23 cellular contexts compared by ENCODE assay signal in the genomic region with DNA sequence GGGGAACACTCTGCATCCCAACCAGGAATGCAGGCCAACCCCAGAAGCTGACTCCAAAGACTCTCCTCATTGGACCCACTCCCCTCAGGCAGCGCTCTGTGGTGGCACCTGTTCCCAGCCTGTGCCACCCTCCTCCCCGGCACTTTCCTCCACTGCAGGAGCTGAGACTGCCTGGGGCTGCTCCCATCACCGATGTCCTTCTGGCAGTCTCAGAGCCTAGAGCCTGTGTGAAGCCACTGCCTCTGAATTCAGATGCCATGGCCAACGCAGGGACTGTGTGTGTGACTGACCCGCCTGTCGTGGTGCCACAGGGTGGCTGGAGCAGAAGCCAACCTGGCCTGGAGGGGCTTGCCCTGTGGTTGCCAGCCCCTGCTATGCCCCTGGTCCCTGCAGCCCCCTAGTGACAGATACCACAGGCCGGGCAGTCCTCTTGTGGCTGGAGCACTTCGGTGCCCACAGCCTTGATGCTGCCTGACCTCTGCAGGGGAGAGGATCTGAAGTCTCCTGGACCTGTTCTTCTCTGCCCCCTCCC. TPM values are rescaled to one million over a fixed set of nuclear protein-coding genes. Genes with fewer than 3 reads are reported as not detected.
"Had no signal": no experiment of that assay in that cellular context is flagged by ENCODE, and none has a peak within 500 bp of the region (broad histone marks: within the 10 kb centered on the region; RNA-seq: fewer than 3 reads in every experiment).

No MANE protein-coding gene starts in this region.

- H3K36me3 Mint-ChIP-seq: brain had no signal

- H3K27me3 ChIP-seq: colonic mucosa, foreskin keratinocyte had no signal

- H3K4me3 Mint-ChIP-seq: activated T-cell treated with anti-CD3 and anti-CD28 coated beads, Interleukin-2, amount 50 U/mL, for 72 hours; brain; naive B cell; neural crest cell; stimulated activated naive B cell treated with anti-CD40 and anti-IgM and Interleukin-4, amounts not matched to agents 10 μg/mL and 1 μg/mL and 100 μg/mL, for 72 hours had no signal

- H3K4me3 ChIP-seq: colonic mucosa, mucosa of descending colon, psoas muscle, smooth muscle cell had no signal

- H3K27ac ChIP-seq: colonic mucosa, foreskin keratinocyte, psoas muscle had no signal

- DNase-seq: activated CD4-positive, alpha-beta T cell treated with anti-CD3 and anti-CD28 coated beads, Interleukin-2, amount 50 U/mL, for 1 hour; activated CD8-positive, alpha-beta memory T cell treated with anti-CD3 and anti-CD28 coated beads for 24 hours; activated CD8-positive, alpha-beta memory T cell treated with anti-CD3 and anti-CD28 coated beads, Interleukin-2, amount 50 U/mL, for 48 hours; activated effector memory CD4-positive, alpha-beta T cell treated with anti-CD3 and anti-CD28 coated beads, Interleukin-2, amount 50 U/mL, for 16 hours; activated T-cell treated with anti-CD3 and anti-CD28 coated beads, Interleukin-2, amount 50 U/mL, for 72 hours; central memory CD4-positive, alpha-beta T cell; colonic mucosa; glutamatergic neuron; hypothalamus; mesenchymal stem cell; mucosa of descending colon; naive B cell; stimulated activated naive B cell treated with anti-CD40 and anti-IgM and Interleukin-4, amounts not matched to agents 10 μg/mL and 1 μg/mL and 100 μg/mL, for 72 hours; T-helper 1 cell had no signal

- H3K9me3 ChIP-seq: colonic mucosa, mucosa of descending colon, psoas muscle had no signal

- H3K4me1 Mint-ChIP-seq: naive B cell; stimulated activated naive B cell treated with anti-CD40 and anti-IgM and Interleukin-4, amounts not matched to agents 10 μg/mL and 1 μg/mL and 100 μg/mL, for 72 hours had no signal

- ATAC-seq: activated CD4-positive, CD25-positive, alpha-beta regulatory T cell treated with anti-CD3 and anti-CD28 coated beads, Interleukin-2, amount 50 U/mL, for 24 hours; activated T-cell treated with anti-CD3 and anti-CD28 coated beads, Interleukin-2, amount 50 U/mL, for 72 hours; foreskin keratinocyte; mucosa of descending colon; sciatic nerve; stimulated activated naive B cell treated with anti-CD40 and anti-IgM and Interleukin-4, amounts not matched to agents 10 μg/mL and 1 μg/mL and 100 μg/mL, for 72 hours had no signal

- H3K36me3 ChIP-seq: colonic mucosa had no signal

- H3K27me3 Mint-ChIP-seq: naive B cell; stimulated activated naive B cell treated with anti-CD40 and anti-IgM and Interleukin-4, amounts not matched to agents 10 μg/mL and 1 μg/mL and 100 μg/mL, for 72 hours had no signal

- H3K27ac Mint-ChIP-seq: activated T-cell treated with anti-CD3 and anti-CD28 coated beads, Interleukin-2, amount 50 U/mL, for 72 hours; brain; naive B cell; stimulated activated naive B cell treated with anti-CD40 and anti-IgM and Interleukin-4, amounts not matched to agents 10 μg/mL and 1 μg/mL and 100 μg/mL, for 72 hours had no signal

- H3K9me3 Mint-ChIP-seq: activated T-cell treated with anti-CD3 and anti-CD28 coated beads, Interleukin-2, amount 50 U/mL, for 72 hours; brain; naive B cell; neural crest cell; stimulated activated naive B cell treated with anti-CD40 and anti-IgM and Interleukin-4, amounts not matched to agents 10 μg/mL and 1 μg/mL and 100 μg/mL, for 72 hours had no signal

RNA-seq across cellular contexts. Expression of a gene that starts 43.2 kb away (rescaled TPM):
- total RNA-seq: epithelial cell of proximal tubule, fibroblast of lung, neural crest cell, smooth muscle cell had no signal
- polyA plus RNA-seq: fibroblast of lung, smooth muscle cell had no signal
